In the genomic region with DNA sequence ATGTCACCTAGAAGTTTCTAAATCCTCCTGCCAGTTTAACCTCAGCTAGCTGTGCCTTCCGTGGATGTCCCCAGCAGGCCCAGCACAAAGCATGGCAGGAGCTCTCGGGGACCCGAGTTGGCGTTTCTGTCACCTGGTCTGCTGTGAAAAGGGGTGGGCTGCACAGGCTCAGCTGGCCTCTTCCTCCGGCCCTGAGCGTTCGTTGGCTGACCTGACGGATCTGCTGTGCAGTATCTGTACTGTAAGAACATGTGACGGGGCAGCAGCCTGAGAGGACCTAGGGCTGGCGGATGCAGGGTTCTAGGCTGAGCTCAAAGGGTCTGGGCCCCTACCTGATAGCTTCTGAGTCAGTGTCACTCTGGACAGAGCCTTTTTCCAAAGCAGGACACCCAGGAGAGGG, we compare ENCODE assay signal across 22 cellular contexts. TPM values are rescaled to one million over a fixed set of nuclear protein-coding genes. Genes with fewer than 3 reads are reported as not detected.
DNase-seq lines count a peak whose midpoint lies in the region; ATAC-seq and TF ChIP-seq lines count a peak whose summit lies in the region.
"Had no signal": no experiment of that assay in that cellular context is flagged by ENCODE, and none has a peak within 500 bp of the region (broad histone marks: within the 10 kb centered on the region; RNA-seq: fewer than 3 reads in every experiment).

No MANE protein-coding gene starts in this region.

- no TSS peak for BruUV-seq in A673 (replicated peaks; lab: Mats Ljungman, UMichigan)

- DNase-seq in Right ventricle myocardium inferior (ENCODE audit: missing footprints) (peak; percentile 65), cardiac septum (ENCODE audit: low spot score) (no peak), right atrium auricular region (ENCODE audit: low spot score) (no peak), neural progenitor cell (ENCODE audit: low spot score) (no peak), cerebellar nuclear complex (lab: John Stamatoyannopoulos, UW) (no peak), NCI-H510A treated with DMSO at 0.1 percent for 48 hours (lab: John Stamatoyannopoulos, UW) (no peak), A673 (ENCODE audit: low spot score) (no peak)
- no peak for DNase-seq in stimulated activated CD4-positive, alpha-beta T cell treated with anti-CD3 and anti-CD28 coated beads, Interleukin-2, amount 100 ng/mL, for 24 hours
- DNase-seq: Calu3; CD8-positive, alpha-beta T cell; DMS153; GOT3; IMR-90; NCI-H1105; NCI-H2029 treated with DMSO at 0.1 percent for 48 hours; NCI-H345; NCI-H524 treated with DMSO at 0.1 percent for 48 hours; SHP77 had no signal

- H3K9me3 ChIP-seq in right atrium auricular region (no peaks in the 10 kb centered on the region), neural progenitor cell (ENCODE audit: low read depth) (no peaks in the 10 kb centered on the region), A673 (ENCODE audit: low read depth, low read length, poor library complexity, severe bottlenecking) (no peaks in the 10 kb centered on the region)
- H3K9me3 ChIP-seq: BLaER1 treated with 17β-estradiol and CSF1 and Interleukin-3, amounts not matched to agents 10 nM and 100 nM had no signal

- H3K4me1 ChIP-seq in right atrium auricular region: peaks cover 0 to 55% of the 10 kb centered on the region in 2 donors
- peaks cover 16% of the 10 kb centered on the region for H3K4me1 ChIP-seq in neural progenitor cell
- H3K4me1 ChIP-seq in A673 (ENCODE audit: insufficient read depth, low read length, poor library complexity, severe bottlenecking): no peaks in the 10 kb centered on the region

- peak; percentile 14 for ATAC-seq in Right ventricle myocardium inferior
- ATAC-seq: CD8-positive, alpha-beta T cell; HCT116 had no signal

- CTCF ChIA-PET in A673 (lab: Charles Lee): interaction anchor here (1.2 kb wide), 1 partner anchor 13 kb away, joined by 5 read pairs; no protein-coding TSS in a partner anchor

- no peaks in the 10 kb centered on the region for H4K20me1 ChIP-seq in neural progenitor cell (ENCODE audit: low read depth)
- H4K20me1 ChIP-seq: BLaER1 treated with 17β-estradiol and CSF1 and Interleukin-3, amounts not matched to agents 10 nM and 100 nM had no signal

- H3K36me3 ChIP-seq in right atrium auricular region: no peaks in the 10 kb centered on the region
- no peaks in the 10 kb centered on the region for H3K36me3 ChIP-seq in neural progenitor cell
- H3K36me3 ChIP-seq in A673 (ENCODE audit: insufficient read depth, low read length, poor library complexity, severe bottlenecking): no peaks in the 10 kb centered on the region
- H3K36me3 ChIP-seq: BLaER1 treated with 17β-estradiol and CSF1 and Interleukin-3, amounts not matched to agents 10 nM and 100 nM had no signal

- H3K79me2 ChIP-seq in neural progenitor cell (ENCODE audit: low read depth): no peaks in the 10 kb centered on the region

- H3K9me3 Mint-ChIP-seq in neural progenitor cell: no peaks in the 10 kb centered on the region
- H3K9me3 Mint-ChIP-seq: CD8-positive, alpha-beta T cell had no signal

- no peak overlapping the region for H2AFZ ChIP-seq in neural progenitor cell (replicated peaks)

- TF ChIP-seq CTCF in right atrium auricular region (IDR thresholded peaks at IDR 0.05): no peak
- TF ChIP-seq CTCF in neural progenitor cell (IDR thresholded peaks at IDR 0.05): no peak
- no peak for TF ChIP-seq CTCF in A673 (conservative IDR thresholded peaks at IDR 0.05; ENCODE audit: low read depth, low read length)

- no peak overlapping the region for H3K9ac ChIP-seq in neural progenitor cell
- H3K9ac ChIP-seq: BLaER1 treated with 17β-estradiol and CSF1 and Interleukin-3, amounts not matched to agents 10 nM and 100 nM had no signal

- H3K4me3 ChIP-seq in right atrium auricular region: no peak overlapping the region
- no peak overlapping the region for H3K4me3 ChIP-seq in neural progenitor cell
- H3K4me3 ChIP-seq in A673 (ENCODE audit: low read depth, low read length, poor library complexity, severe bottlenecking): no peak overlapping the region
- H3K4me3 ChIP-seq: BLaER1 treated with 17β-estradiol and CSF1 and Interleukin-3, amounts not matched to agents 10 nM and 100 nM; SK-N-MC had no signal

- peak overlapping the region; percentile 72 for H3K27ac Mint-ChIP-seq in neural progenitor cell
- H3K27ac Mint-ChIP-seq: CD8-positive, alpha-beta T cell had no signal

- intact Hi-C loops in Right ventricle myocardium inferior (cut with DNase I) (loop anchor here (2.0 kb wide), 1 partner anchor 19 kb away; no protein-coding TSS in a partner anchor), cardiac septum (cut with DNase I) (no loop called here), A673 (cut with micrococcal nuclease; ENCODE audit: unreplicated experiment) (no loop called here)

- H3K27me3 Mint-ChIP-seq in neural progenitor cell (ENCODE audit: insufficient read depth, low read depth): peaks cover 4% of the 10 kb centered on the region

- POLR2A ChIA-PET in A673 (lab: Charles Lee; ENCODE audit: low non-redundant PET): no interaction called here

- no peak overlapping the region for H3K4me3 Mint-ChIP-seq in neural progenitor cell
- H3K4me3 Mint-ChIP-seq: CD8-positive, alpha-beta T cell had no signal

- H3F3A ChIP-seq in neural progenitor cell (ENCODE audit: low read depth): peaks cover 11% of the 10 kb centered on the region

- H3K36me3 Mint-ChIP-seq in neural progenitor cell: no peaks in the 10 kb centered on the region
- H3K36me3 Mint-ChIP-seq: CD8-positive, alpha-beta T cell had no signal

- no peak overlapping the region for H3K4me2 ChIP-seq in neural progenitor cell
- H3K4me2 ChIP-seq: BLaER1 treated with 17β-estradiol and CSF1 and Interleukin-3, amounts not matched to agents 10 nM and 100 nM had no signal

- peaks cover 50% of the 10 kb centered on the region for H3K4me1 Mint-ChIP-seq in neural progenitor cell

- H3K27ac ChIP-seq in right atrium auricular region (peak overlapping the region; percentile 64 to 71), neural progenitor cell (no peak overlapping the region), A673 (ENCODE audit: low read depth, low read length, poor library complexity, severe bottlenecking) (no peak overlapping the region)
- H3K27ac ChIP-seq: 22Rv1; BLaER1 treated with 17β-estradiol and CSF1 and Interleukin-3, amounts not matched to agents 10 nM and 100 nM; SK-N-MC had no signal

- H3K27me3 ChIP-seq in right atrium auricular region (no peaks in the 10 kb centered on the region), neural progenitor cell (no peaks in the 10 kb centered on the region), A673 (replicated peaks; ENCODE audit: insufficient read depth, low read depth, low read length, poor library complexity) (no peaks in the 10 kb centered on the region)
- H3K27me3 ChIP-seq: BLaER1 treated with 17β-estradiol and CSF1 and Interleukin-3, amounts not matched to agents 10 nM and 100 nM had no signal

RNA-seq across cellular contexts. Expression of a gene that starts 52.9 kb away (rescaled TPM):
- 10.4 TPM for total RNA-seq in Right ventricle myocardium inferior
- 7.5 TPM for total RNA-seq in cardiac septum
- 10 to 100 TPM; 19.3 to 19.8 TPM for total RNA-seq in right atrium auricular region
- total RNA-seq in neural progenitor cell (ENCODE audit: low replicate concordance): 1.9 and 3.2 TPM in 2 replicates
- total RNA-seq in A673 (2021): 0.11 and 0.32 TPM in 2 replicates
- total RNA-seq: IMR-90 had no signal

Comparison
In these comparisons a context has a peak if more than half of its experiments do, and no peak if none do; other contexts are left out.
1. H3K27ac ChIP-seq: peak in right atrium auricular region (2 of 2); none in neural progenitor cell (single experiment) and A673 (single experiment).